ENCODE assay signal across 8 cellular contexts in genomic region chr5:150448960-150449490, GRCh38. TPM values are rescaled to one million over a fixed set of nuclear protein-coding genes. Genes with fewer than 3 reads are reported as not detected.
DNase-seq lines count a peak whose midpoint lies in the region; ATAC-seq lines count a peak whose summit lies in the region.

No MANE protein-coding gene starts in this region.

- peaks cover 2% of the 10 kb centered on the region for H3K27me3 Mint-ChIP-seq in activated T-cell treated with anti-CD3 and anti-CD28 coated beads, Interleukin-2, amount 50 U/mL, for 4 hours (ENCODE audit: low read depth)
- no peaks in the 10 kb centered on the region for H3K27me3 Mint-ChIP-seq in activated naive CD8-positive, alpha-beta T cell treated with anti-CD3 and anti-CD28 coated beads for 36 hours

- peaks cover 9% of the 10 kb centered on the region for H3K4me1 ChIP-seq in iPS-18a (ENCODE audit: control insufficient read depth, low read depth, low read length)

- H3K36me3 Mint-ChIP-seq in activated T-cell treated with anti-CD3 and anti-CD28 coated beads, Interleukin-2, amount 50 U/mL, for 4 hours (ENCODE audit: insufficient read depth): peaks cover 47% of the 10 kb centered on the region
- peaks cover 53% of the 10 kb centered on the region for H3K36me3 Mint-ChIP-seq in activated naive CD8-positive, alpha-beta T cell treated with anti-CD3 and anti-CD28 coated beads for 36 hours

- peak overlapping the region; percentile 99 for H3K27ac Mint-ChIP-seq in activated naive CD8-positive, alpha-beta T cell treated with anti-CD3 and anti-CD28 coated beads for 36 hours

- peak; percentile 41 to 44 for ATAC-seq in activated T-cell treated with anti-CD3 and anti-CD28 coated beads, Interleukin-2, amount 50 U/mL, for 4 hours
- ATAC-seq in stimulated activated naive CD8-positive, alpha-beta T cell treated with anti-CD3 and anti-CD28 coated beads, Interleukin-15, Interleukin-2, amounts not matched to agents 100 U/mL and 50 U/mL, for 24 hours: peak; percentile 33

- no peaks in the 10 kb centered on the region for H3K9me3 Mint-ChIP-seq in activated T-cell treated with anti-CD3 and anti-CD28 coated beads, Interleukin-2, amount 50 U/mL, for 4 hours
- peaks cover 1% of the 10 kb centered on the region for H3K9me3 Mint-ChIP-seq in activated naive CD8-positive, alpha-beta T cell treated with anti-CD3 and anti-CD28 coated beads for 36 hours

- H3K4me1 Mint-ChIP-seq in activated T-cell treated with anti-CD3 and anti-CD28 coated beads, Interleukin-2, amount 50 U/mL, for 4 hours (ENCODE audit: low read depth): peaks cover 32% of the 10 kb centered on the region
- H3K4me1 Mint-ChIP-seq in activated naive CD8-positive, alpha-beta T cell treated with anti-CD3 and anti-CD28 coated beads for 36 hours: peaks cover 25% of the 10 kb centered on the region

- no peaks in the 10 kb centered on the region for H3K9me3 ChIP-seq in iPS-18a (ENCODE audit: control insufficient read depth, low read depth, low read length)

- H3K27ac ChIP-seq in iPS-18a (ENCODE audit: low read length): peak overlapping the region; percentile 99

- H3K36me3 ChIP-seq in iPS-18a (ENCODE audit: control insufficient read depth, low read depth, low read length): peaks cover 48% of the 10 kb centered on the region

- peak overlapping the region; percentile 98 for H3K9ac ChIP-seq in iPS-18a (ENCODE audit: low read length)

- peak overlapping the region; percentile 98 for H3K4me3 Mint-ChIP-seq in activated T-cell treated with anti-CD3 and anti-CD28 coated beads, Interleukin-2, amount 50 U/mL, for 4 hours
- peak overlapping the region; percentile 92 for H3K4me3 Mint-ChIP-seq in activated naive CD8-positive, alpha-beta T cell treated with anti-CD3 and anti-CD28 coated beads for 36 hours

- peak overlapping the region; percentile 79 for H3K4me3 ChIP-seq in iPS-18a (ENCODE audit: low read length)

- no peak for DNase-seq in activated T-cell treated with anti-CD3 and anti-CD28 coated beads, Interleukin-2, amount 50 U/mL, for 4 hours
- no peak for DNase-seq in activated T-cell treated with anti-CD3 and anti-CD28 coated beads, Interleukin-2, amount 50 U/mL, for 1 hour
- DNase-seq in activated naive CD8-positive, alpha-beta T cell treated with anti-CD3 and anti-CD28 coated beads for 36 hours: no peak
- DNase-seq in stimulated activated naive CD8-positive, alpha-beta T cell treated with anti-CD3 and anti-CD28 coated beads, Interleukin-15, Interleukin-2, amounts not matched to agents 100 U/mL and 50 U/mL, for 24 hours: no peak
- DNase-seq in stimulated activated CD4-positive, alpha-beta T cell treated with anti-CD3 and anti-CD28 coated beads, Interleukin-4, amount 100 ng/mL, for 24 hours: no peak
- no peak for DNase-seq in amniotic stem cell (lab: John Stamatoyannopoulos, UW)
- no peak for DNase-seq in NCI-H2107 (lab: John Stamatoyannopoulos, UW)

- no peaks in the 10 kb centered on the region for H3K27me3 ChIP-seq in iPS-18a (ENCODE audit: control insufficient read depth, insufficient read depth, low read length)

RNA-seq across cellular contexts. Expression of gene RPS14, which starts 0.5 kb away (rescaled TPM):
- total RNA-seq in activated T-cell treated with anti-CD3 and anti-CD28 coated beads, Interleukin-2, amount 50 U/mL, for 4 hours: 1,000 to 10,000 TPM; 2,955 to 3,473 (median 3,075) TPM
- 1,000 to 10,000 TPM; 2,978 to 3,004 TPM for total RNA-seq in activated naive CD8-positive, alpha-beta T cell treated with anti-CD3 and anti-CD28 coated beads for 36 hours

RNA-seq across cellular contexts. Expression of gene CD74, which starts 36.3 kb away (rescaled TPM):
- 100 to 1,000 TPM; 230 to 299 (median 241) TPM for total RNA-seq in activated T-cell treated with anti-CD3 and anti-CD28 coated beads, Interleukin-2, amount 50 U/mL, for 4 hours
- 100 to 1,000 TPM; 290 to 294 TPM for total RNA-seq in activated naive CD8-positive, alpha-beta T cell treated with anti-CD3 and anti-CD28 coated beads for 36 hours

RNA-seq across cellular contexts. Expression of gene NDST1, which starts 58.9 kb away (rescaled TPM):
- total RNA-seq in activated T-cell treated with anti-CD3 and anti-CD28 coated beads, Interleukin-2, amount 50 U/mL, for 4 hours: 1 to 10 TPM; 5.0 to 8.0 (median 5.6) TPM
- total RNA-seq in activated naive CD8-positive, alpha-beta T cell treated with anti-CD3 and anti-CD28 coated beads for 36 hours: 1 to 10 TPM; 7.1 to 7.3 TPM
